Comparison of ENCODE assay signal across 16 cellular contexts in the genomic region with DNA sequence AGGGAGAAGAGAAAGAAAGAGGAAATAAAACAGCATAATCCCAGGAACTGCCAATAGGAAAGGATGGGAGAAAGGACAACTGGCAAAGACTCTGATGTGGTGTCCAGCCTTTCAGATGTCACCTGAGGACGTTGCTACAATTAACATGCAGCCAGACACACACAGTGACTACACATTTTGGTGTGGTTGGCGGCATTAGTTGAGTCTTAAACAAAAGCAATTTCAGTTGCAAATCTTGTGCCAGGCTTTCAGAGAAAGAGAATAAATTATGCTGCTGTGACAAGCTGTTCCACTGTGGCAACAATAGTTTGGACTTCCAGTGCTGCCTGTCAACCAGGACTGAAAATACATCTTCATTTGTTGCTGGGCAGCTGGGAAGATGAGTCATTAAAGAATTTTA.
DNase-seq lines count a peak whose midpoint lies in the region; ATAC-seq lines count a peak whose summit lies in the region.
"Had no signal": no experiment of that assay in that cellular context is flagged by ENCODE, and none has a peak within 500 bp of the region (broad histone marks: within the 10 kb centered on the region; RNA-seq: fewer than 3 reads in every experiment).

No MANE protein-coding gene starts in this region.

- no peaks in the 10 kb centered on the region for H3K9me3 ChIP-seq in Karpas-422 (ENCODE audit: low read length)
- no peaks in the 10 kb centered on the region for H3K9me3 ChIP-seq in GM23248 (ENCODE audit: low read depth)
- H3K9me3 ChIP-seq: BE2C had no signal

- no peak overlapping the region for H2AFZ ChIP-seq in Karpas-422 (ENCODE audit: low read length)
- H2AFZ ChIP-seq in GM23248 = no peak overlapping the region

- peaks cover 2% of the 10 kb centered on the region; the same call in 1 of the 2 replicates for H3K27me3 ChIP-seq in Karpas-422 (ENCODE audit: low read length)
- no peaks in the 10 kb centered on the region for H3K27me3 ChIP-seq in GM23248 (replicated peaks; ENCODE audit: insufficient read depth)
- H3K27me3 ChIP-seq: BE2C had no signal

- WGBS in GM23248 (ENCODE audit: low coverage in 1 of 2, low lambda C conversion rate in 2 of 2, missing lambda C conversion rate in 2 of 2), 2 experiments = 10 to 20% methylated on average over 2 of the region's 2 CpGs

- H3K9me2 ChIP-seq in Karpas-422 (replicated peaks; ENCODE audit: insufficient read depth, low read length) (peaks cover 2% of the 10 kb centered on the region; the same call in 1 of the 2 replicates), GM23248 (ENCODE audit: insufficient read depth) (no peaks in the 10 kb centered on the region)

- H3K36me3 ChIP-seq in Karpas-422 (ENCODE audit: insufficient read depth, low read length) = no peaks in the 10 kb centered on the region
- no peaks in the 10 kb centered on the region for H3K36me3 ChIP-seq in GM23248 (ENCODE audit: low read depth)
- H3K36me3 ChIP-seq: BE2C had no signal

- POLR2A ChIA-PET in activated naive CD8-positive, alpha-beta T cell treated with anti-CD3 and anti-CD28 coated beads, Interleukin-2, amount 10 ng/mL, durations not matched to agents 7 days and 5 days (lab: Charles Lee) = no interaction called here

- in situ Hi-C loops in GM23248 (cut with MboI) = no loop called here

- H3K27ac ChIP-seq in Karpas-422 (ENCODE audit: low read length) (no peak overlapping the region), GM23248 (no peak overlapping the region)
- H3K27ac ChIP-seq: C4-2B had no signal

- H4K20me1 ChIP-seq in Karpas-422 (ENCODE audit: insufficient read depth, low read depth, low read length) (no peaks in the 10 kb centered on the region), GM23248 (ENCODE audit: insufficient read depth) (no peaks in the 10 kb centered on the region)

- H3K4me2 ChIP-seq in Karpas-422 (ENCODE audit: low read depth, low read length, poor library complexity, severe bottlenecking) (no peak overlapping the region), GM23248 (ENCODE audit: unreplicated experiment) (no peak overlapping the region)

- no peak for ATAC-seq in activated naive CD8-positive, alpha-beta T cell treated with anti-CD3 and anti-CD28 coated beads, Interleukin-2, amount 10 ng/mL, durations not matched to agents 7 days and 5 days (ENCODE audit: low read depth)
- no peak for ATAC-seq in effector memory CD8-positive, alpha-beta T cell (replicated peaks)
- ATAC-seq: HepG2 had no signal

- H3K4me3 ChIP-seq in Karpas-422 (ENCODE audit: low read length) = no peak overlapping the region
- no peak overlapping the region for H3K4me3 ChIP-seq in GM23248

- H3F3A ChIP-seq in GM23248 (ENCODE audit: insufficient read depth) = no peaks in the 10 kb centered on the region

- H3K4me3 Mint-ChIP-seq in activated naive CD8-positive, alpha-beta T cell treated with anti-CD3 and anti-CD28 coated beads, Interleukin-2, amount 10 ng/mL, durations not matched to agents 7 days and 5 days = no peak overlapping the region
- no peak overlapping the region for H3K4me3 Mint-ChIP-seq in activated naive CD8-positive, alpha-beta T cell treated with anti-CD3 and anti-CD28 coated beads for 36 hours
- H3K4me3 Mint-ChIP-seq in effector memory CD8-positive, alpha-beta T cell = no peak overlapping the region
- H3K4me3 Mint-ChIP-seq: CD4-positive, alpha-beta memory T cell; HFFc6 had no signal

- H3K4me1 ChIP-seq in Karpas-422 (ENCODE audit: low read length) (no peaks in the 10 kb centered on the region), GM23248 (ENCODE audit: insufficient read depth) (no peaks in the 10 kb centered on the region)
- H3K4me1 ChIP-seq: BE2C had no signal

- no peak for DNase-seq in activated naive CD8-positive, alpha-beta T cell treated with anti-CD3 and anti-CD28 coated beads, Interleukin-2, amount 10 ng/mL, durations not matched to agents 7 days and 5 days
- no peak for DNase-seq in activated naive CD8-positive, alpha-beta T cell treated with anti-CD3 and anti-CD28 coated beads for 36 hours
- DNase-seq in inferior parietal cortex (ENCODE audit: extremely low spot score) (peak; percentile 27), occipital lobe (lab: John Stamatoyannopoulos, UW) (peak; percentile 6), Karpas-422 (no peak), GM23248 (no peak)
- DNase-seq in effector memory CD8-positive, alpha-beta T cell = no peak
- DNase-seq: ACHN; BE2C; CD4-positive, alpha-beta memory T cell; DND-41; GF-D8; HCEC 1CT; HFFc6 had no signal

- H3K27me3 Mint-ChIP-seq in activated naive CD8-positive, alpha-beta T cell treated with anti-CD3 and anti-CD28 coated beads, Interleukin-2, amount 10 ng/mL, durations not matched to agents 7 days and 5 days = peaks cover 7% of the 10 kb centered on the region
- H3K27me3 Mint-ChIP-seq in activated naive CD8-positive, alpha-beta T cell treated with anti-CD3 and anti-CD28 coated beads for 36 hours = peaks cover 14% of the 10 kb centered on the region
- peaks cover 44 to 61% of the 10 kb centered on the region in 2 donors for H3K27me3 Mint-ChIP-seq in effector memory CD8-positive, alpha-beta T cell

- peak overlapping the region; percentile 49 for H3K27ac Mint-ChIP-seq in activated naive CD8-positive, alpha-beta T cell treated with anti-CD3 and anti-CD28 coated beads, Interleukin-2, amount 10 ng/mL, durations not matched to agents 7 days and 5 days
- H3K27ac Mint-ChIP-seq in activated naive CD8-positive, alpha-beta T cell treated with anti-CD3 and anti-CD28 coated beads for 36 hours = no peak overlapping the region
- H3K27ac Mint-ChIP-seq in effector memory CD8-positive, alpha-beta T cell = no peak overlapping the region
- H3K27ac Mint-ChIP-seq: CD4-positive, alpha-beta memory T cell; HFFc6 had no signal

- H3K79me2 ChIP-seq in Karpas-422 (ENCODE audit: low read length) (no peaks in the 10 kb centered on the region), GM23248 (ENCODE audit: insufficient read depth) (no peaks in the 10 kb centered on the region)

- H3K9ac ChIP-seq in Karpas-422 (ENCODE audit: low read length) (no peak overlapping the region), GM23248 (no peak overlapping the region)

- no peaks in the 10 kb centered on the region for H3K36me3 Mint-ChIP-seq in activated naive CD8-positive, alpha-beta T cell treated with anti-CD3 and anti-CD28 coated beads, Interleukin-2, amount 10 ng/mL, durations not matched to agents 7 days and 5 days
- H3K36me3 Mint-ChIP-seq in activated naive CD8-positive, alpha-beta T cell treated with anti-CD3 and anti-CD28 coated beads for 36 hours = no peaks in the 10 kb centered on the region
- H3K36me3 Mint-ChIP-seq in effector memory CD8-positive, alpha-beta T cell (ENCODE audit: insufficient read depth) = no peaks in the 10 kb centered on the region

- no peaks in the 10 kb centered on the region for H3K9me3 Mint-ChIP-seq in activated naive CD8-positive, alpha-beta T cell treated with anti-CD3 and anti-CD28 coated beads, Interleukin-2, amount 10 ng/mL, durations not matched to agents 7 days and 5 days
- no peaks in the 10 kb centered on the region for H3K9me3 Mint-ChIP-seq in activated naive CD8-positive, alpha-beta T cell treated with anti-CD3 and anti-CD28 coated beads for 36 hours
- no peaks in the 10 kb centered on the region for H3K9me3 Mint-ChIP-seq in effector memory CD8-positive, alpha-beta T cell

- no peaks in the 10 kb centered on the region for H3K4me1 Mint-ChIP-seq in activated naive CD8-positive, alpha-beta T cell treated with anti-CD3 and anti-CD28 coated beads, Interleukin-2, amount 10 ng/mL, durations not matched to agents 7 days and 5 days
- no peaks in the 10 kb centered on the region for H3K4me1 Mint-ChIP-seq in activated naive CD8-positive, alpha-beta T cell treated with anti-CD3 and anti-CD28 coated beads for 36 hours
- no peaks in the 10 kb centered on the region for H3K4me1 Mint-ChIP-seq in effector memory CD8-positive, alpha-beta T cell (ENCODE audit: low read depth in 2 of 2)
- H3K4me1 Mint-ChIP-seq: CD4-positive, alpha-beta memory T cell had no signal

Comparison
In these comparisons a context has a peak if more than half of its experiments do, and no peak if none do; other contexts are left out.
1. DNase-seq: peak in inferior parietal cortex (single experiment) and occipital lobe (single experiment); none in activated naive CD8-positive, alpha-beta T cell treated with anti-CD3 and anti-CD28 coated beads, Interleukin-2, amount 10 ng/mL, durations not matched to agents 7 days and 5 days (single experiment), activated naive CD8-positive, alpha-beta T cell treated with anti-CD3 and anti-CD28 coated beads for 36 hours (single experiment), effector memory CD8-positive, alpha-beta T cell (0 of 3), Karpas-422 (single experiment) and GM23248 (single experiment).